16 cellular contexts compared by ENCODE assay signal in the genomic region with DNA sequence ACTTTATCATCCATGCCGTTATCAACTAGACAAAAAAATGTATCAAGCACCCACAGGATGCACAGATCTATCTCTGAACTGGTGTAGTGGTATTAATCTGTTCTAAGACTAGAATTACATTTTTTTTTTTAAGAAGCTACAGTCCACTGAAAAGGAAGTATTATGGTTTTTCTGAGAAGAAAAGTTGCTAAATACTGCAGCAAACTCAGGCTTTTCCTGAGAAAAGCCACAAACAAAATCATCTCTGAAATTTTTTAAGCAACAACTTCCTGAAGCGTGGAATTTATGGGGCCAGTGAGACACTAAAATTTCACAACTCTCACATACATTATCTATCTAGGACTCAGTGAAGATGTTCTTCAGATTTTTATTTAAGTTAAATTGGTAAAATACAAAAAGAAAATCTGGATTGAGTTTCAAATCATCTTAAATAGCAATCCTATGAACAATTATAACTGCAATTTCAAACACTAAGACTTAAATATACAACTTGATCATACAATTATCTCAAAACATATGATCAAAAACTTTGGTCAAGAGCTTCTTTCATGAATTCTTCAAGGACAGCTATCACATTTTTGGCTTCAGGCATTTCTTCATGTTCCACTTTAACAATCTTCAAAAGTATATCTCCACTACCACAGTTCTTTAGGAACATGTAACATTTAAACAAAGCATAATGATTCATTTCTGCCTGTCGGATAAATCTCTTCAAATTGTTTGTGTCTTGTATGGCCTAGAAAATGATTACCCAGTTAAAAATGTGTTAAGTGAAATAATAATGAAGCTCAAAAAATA. TPM values are rescaled to one million over a fixed set of nuclear protein-coding genes. Genes with fewer than 3 reads are reported as not detected.
A peak's percentile ranks its signal among the peaks of the same experiment; 100 is the strongest.
DNase-seq lines count a peak whose midpoint lies in the region; ATAC-seq and TF ChIP-seq lines count a peak whose summit lies in the region.
"Had no signal": no experiment of that assay in that cellular context is flagged by ENCODE, and none has a peak within 500 bp of the region (broad histone marks: within the 10 kb centered on the region; RNA-seq: fewer than 3 reads in every experiment).

No MANE protein-coding gene starts in this region.

- H3K27ac Mint-ChIP-seq in CD8-positive, alpha-beta memory T cell: peak overlapping the region; percentile 45 to 93 (median 77)
- peak overlapping the region; percentile 89 for H3K27ac Mint-ChIP-seq in activated CD8-positive, alpha-beta T cell treated with anti-CD3 and anti-CD28 coated beads, Interleukin-2, amount 10 ng/mL, durations not matched to agents 7 days and 5 days
- H3K27ac Mint-ChIP-seq: activated B cell treated with CpG ODN at 0.5 μM for 24 hours had no signal

- peaks cover 20 to 22% (median 22%) of the 10 kb centered on the region in 3 donors for H3K4me1 Mint-ChIP-seq in CD8-positive, alpha-beta memory T cell
- peaks cover 73% of the 10 kb centered on the region for H3K4me1 Mint-ChIP-seq in activated CD8-positive, alpha-beta T cell treated with anti-CD3 and anti-CD28 coated beads, Interleukin-2, amount 10 ng/mL, durations not matched to agents 7 days and 5 days (ENCODE audit: low read depth)
- H3K4me1 Mint-ChIP-seq: neural crest cell had no signal

- no peaks in the 10 kb centered on the region for H3K27me3 ChIP-seq in CD8-positive, alpha-beta memory T cell (ENCODE audit: insufficient read depth, low read length, poor library complexity, severe bottlenecking)
- H3K27me3 ChIP-seq in neutrophil (no peaks in the 10 kb centered on the region), osteoblast (ENCODE audit: insufficient read depth, low read length) (no peaks in the 10 kb centered on the region)
- H3K27me3 ChIP-seq: SJSA1, vagina had no signal

- POLR2A ChIA-PET in CD8-positive, alpha-beta memory T cell (lab: Charles Lee): interaction anchor here (0.9 kb wide), 1 partner anchor 10 kb away, joined by 3 read pairs; no protein-coding TSS in a partner anchor
- POLR2A ChIA-PET in activated CD8-positive, alpha-beta T cell treated with anti-CD3 and anti-CD28 coated beads, Interleukin-2, amount 10 ng/mL, durations not matched to agents 7 days and 5 days (lab: Charles Lee): interaction anchor here (0.6 to 2.2 kb wide), 4 partner anchors 9 to 134 kb away, joined by 3 to 7 read pairs (median 4); a partner anchor contains a TSS

- TF ChIP-seq CTCF in neutrophil (IDR thresholded peaks at IDR 0.05): no peak
- TF ChIP-seq CTCF in osteoblast (IDR thresholded peaks at IDR 0.05; ENCODE audit: extremely low read depth, low read depth, low read length): no peak

- H3K9me3 Mint-ChIP-seq in CD8-positive, alpha-beta memory T cell: no peaks in the 10 kb centered on the region
- H3K9me3 Mint-ChIP-seq in activated CD8-positive, alpha-beta T cell treated with anti-CD3 and anti-CD28 coated beads, Interleukin-2, amount 10 ng/mL, durations not matched to agents 7 days and 5 days (ENCODE audit: insufficient read depth): no peaks in the 10 kb centered on the region
- H3K9me3 Mint-ChIP-seq: activated B cell treated with CpG ODN at 0.5 μM for 24 hours, neural crest cell had no signal

- peaks cover 0 to 36% (median 7%) of the 10 kb centered on the region in 3 donors for H3K36me3 Mint-ChIP-seq in CD8-positive, alpha-beta memory T cell
- peaks cover 42% of the 10 kb centered on the region for H3K36me3 Mint-ChIP-seq in activated CD8-positive, alpha-beta T cell treated with anti-CD3 and anti-CD28 coated beads, Interleukin-2, amount 10 ng/mL, durations not matched to agents 7 days and 5 days (ENCODE audit: low read depth)

- peak; percentile 85 for ATAC-seq in activated CD8-positive, alpha-beta T cell treated with anti-CD3 and anti-CD28 coated beads, Interleukin-2, amount 10 ng/mL, durations not matched to agents 7 days and 5 days
- ATAC-seq in HG02588 (IDR thresholded peaks at IDR 0.05; ENCODE audit: unreplicated experiment): no peak
- ATAC-seq: sciatic nerve had no signal

- no peaks in the 10 kb centered on the region for H3K79me2 ChIP-seq in osteoblast (ENCODE audit: insufficient read depth, low read length)

- H3K9me3 ChIP-seq in CD8-positive, alpha-beta memory T cell (ENCODE audit: low read length): no peaks in the 10 kb centered on the region
- H3K9me3 ChIP-seq in neutrophil: no peaks in the 10 kb centered on the region
- no peaks in the 10 kb centered on the region for H3K9me3 ChIP-seq in osteoblast (ENCODE audit: low read depth, low read length)
- H3K9me3 ChIP-seq: lower lobe of right lung, SJSA1, vagina had no signal

- H3K4me3 Mint-ChIP-seq in CD8-positive, alpha-beta memory T cell: peak overlapping the region in 6 of 7 donors; percentile 28 to 74 (median 52)
- H3K4me3 Mint-ChIP-seq in activated CD8-positive, alpha-beta T cell treated with anti-CD3 and anti-CD28 coated beads, Interleukin-2, amount 10 ng/mL, durations not matched to agents 7 days and 5 days: peak overlapping the region; percentile 67
- H3K4me3 Mint-ChIP-seq: activated B cell treated with CpG ODN at 0.5 μM for 24 hours, neural crest cell had no signal

- no peak overlapping the region for H3K4me3 ChIP-seq in CD8-positive, alpha-beta memory T cell (ENCODE audit: low read length)
- no peak overlapping the region for H3K4me3 ChIP-seq in neutrophil (ENCODE audit: low read depth in 1 of 2, low read length in 1 of 2)
- no peak overlapping the region for H3K4me3 ChIP-seq in osteoblast (ENCODE audit: insufficient read depth, low read length)
- H3K4me3 ChIP-seq: lower lobe of right lung, SJSA1, vagina had no signal

- no peak for DNase-seq in CD8-positive, alpha-beta memory T cell
- peak; percentile 97 for DNase-seq in MV-4-11 (lab: John Stamatoyannopoulos, UW)
- no peak for DNase-seq in activated CD8-positive, alpha-beta T cell treated with anti-CD3 and anti-CD28 coated beads, Interleukin-2, amount 10 ng/mL, durations not matched to agents 7 days and 5 days
- no peak for DNase-seq in mucosa of gallbladder (ENCODE audit: low spot score)
- no peak for DNase-seq in osteoblast (ENCODE audit: insufficient read length, low spot score, missing footprints)
- DNase-seq: activated B cell treated with CpG ODN at 0.5 μM for 24 hours; DMS 273 treated with DMSO at 0.1 percent for 48 hours; lower lobe of right lung; NK-92 treated with Interleukin-12 subunit alpha and Interleukin-12 subunit beta, amount 100 ng/mL, for 24 hours; stimulated activated naive CD4-positive, alpha-beta T cell treated with Interleukin-2 at 50 U/mL for 16 hours had no signal

- no peak overlapping the region for H3K4me2 ChIP-seq in osteoblast (ENCODE audit: insufficient read depth, low read length)

- CTCF ChIA-PET in CD8-positive, alpha-beta memory T cell (lab: Charles Lee): interaction anchor here (1.0 to 3.4 kb wide), 2 partner anchors 9 to 12 kb away, joined by 3 to 15 read pairs; no protein-coding TSS in a partner anchor
- CTCF ChIA-PET in activated CD8-positive, alpha-beta T cell treated with anti-CD3 and anti-CD28 coated beads, Interleukin-2, amount 10 ng/mL, durations not matched to agents 7 days and 5 days (lab: Charles Lee): interaction anchor here (0.8 to 8.4 kb wide), 10 partner anchors 9 to 325 kb away, joined by 3 to 69 read pairs (median 4); a partner anchor contains a TSS

- H3K27ac ChIP-seq in CD8-positive, alpha-beta memory T cell (ENCODE audit: low read depth, low read length): no peak overlapping the region
- H3K27ac ChIP-seq in neutrophil (peak overlapping the region; percentile 50), osteoblast (ENCODE audit: low read depth, low read length) (no peak overlapping the region)
- H3K27ac ChIP-seq: lower lobe of right lung, SJSA1, vagina had no signal

- H3K4me1 ChIP-seq in CD8-positive, alpha-beta memory T cell (ENCODE audit: insufficient read depth, low read length): peaks cover 22% of the 10 kb centered on the region
- H3K4me1 ChIP-seq in neutrophil (ENCODE audit: control insufficient read depth in 1 of 2, insufficient read depth in 1 of 2, low read depth in 1 of 2, low read length in 1 of 2): peaks cover 20 to 22% of the 10 kb centered on the region in 2 experiments
- H3K4me1 ChIP-seq in osteoblast (ENCODE audit: insufficient read depth, low read length): peaks cover 11% of the 10 kb centered on the region
- H3K4me1 ChIP-seq: lower lobe of right lung, vagina had no signal

- H4K20me1 ChIP-seq in osteoblast (ENCODE audit: insufficient read depth, low read length): no peaks in the 10 kb centered on the region

- H3K36me3 ChIP-seq in CD8-positive, alpha-beta memory T cell (ENCODE audit: insufficient read depth, low read length): peaks cover 16% of the 10 kb centered on the region
- H3K36me3 ChIP-seq in neutrophil: peaks cover 5% of the 10 kb centered on the region
- peaks cover 9% of the 10 kb centered on the region for H3K36me3 ChIP-seq in osteoblast (ENCODE audit: insufficient read depth, low read length)

- no peak overlapping the region for H2AFZ ChIP-seq in osteoblast (ENCODE audit: low read length)

- H3K27me3 Mint-ChIP-seq in CD8-positive, alpha-beta memory T cell: no peaks in the 10 kb centered on the region
- no peaks in the 10 kb centered on the region for H3K27me3 Mint-ChIP-seq in activated CD8-positive, alpha-beta T cell treated with anti-CD3 and anti-CD28 coated beads, Interleukin-2, amount 10 ng/mL, durations not matched to agents 7 days and 5 days (ENCODE audit: low read depth)
- H3K27me3 Mint-ChIP-seq: activated B cell treated with CpG ODN at 0.5 μM for 24 hours had no signal

RNA-seq across cellular contexts. Expression of a gene that starts 10.5 kb away (rescaled TPM):
- total RNA-seq in CD8-positive, alpha-beta memory T cell: 10 to 100 TPM; 24.7 to 33.4 TPM
- polyA plus RNA-seq in CD8-positive, alpha-beta memory T cell: 12.6 TPM
- 10 to 100 TPM; 29.0 to 34.0 TPM for total RNA-seq in activated CD8-positive, alpha-beta T cell treated with anti-CD3 and anti-CD28 coated beads, Interleukin-2, amount 10 ng/mL, durations not matched to agents 7 days and 5 days
- 22.7 TPM for total RNA-seq in mucosa of gallbladder
- 12.7 and 15.9 TPM in 2 replicates for total RNA-seq in osteoblast

RNA-seq across cellular contexts. Expression of a gene that starts 18.5 kb away (rescaled TPM):
- 100 to 1,000 TPM; 198 to 203 TPM for total RNA-seq in CD8-positive, alpha-beta memory T cell
- polyA plus RNA-seq in CD8-positive, alpha-beta memory T cell: 147 TPM
- 100 to 1,000 TPM; 250 to 263 TPM for total RNA-seq in activated CD8-positive, alpha-beta T cell treated with anti-CD3 and anti-CD28 coated beads, Interleukin-2, amount 10 ng/mL, durations not matched to agents 7 days and 5 days
- total RNA-seq in mucosa of gallbladder: 131 TPM
- 131 and 144 TPM in 2 replicates for total RNA-seq in osteoblast
